In the genomic region with DNA sequence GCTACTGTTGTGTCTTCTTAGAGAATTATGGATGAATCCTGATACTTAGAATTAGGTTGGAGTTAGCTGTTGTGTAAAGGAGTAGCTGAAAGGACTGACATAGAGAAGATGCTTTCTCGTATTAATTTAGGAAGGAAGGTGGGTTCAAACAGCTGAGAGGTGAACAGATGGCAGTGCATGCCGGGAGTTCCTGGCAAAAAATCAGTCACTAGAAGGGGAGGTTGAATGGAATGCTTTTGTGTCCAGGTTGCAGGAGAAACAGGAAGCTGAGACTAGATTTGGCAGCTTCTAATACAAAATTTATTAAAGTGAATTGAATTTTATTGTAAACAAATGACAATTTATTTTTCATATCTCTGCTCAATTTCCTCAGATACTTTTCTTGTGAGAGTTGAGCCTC, we compare ENCODE assay signal across 24 cellular contexts.
DNase-seq lines count a peak whose midpoint lies in the region; ATAC-seq, FAIRE-seq and TF ChIP-seq lines count a peak whose summit lies in the region.
"Had no signal": no experiment of that assay in that cellular context is flagged by ENCODE, and none has a peak within 500 bp of the region (broad histone marks: within the 10 kb centered on the region; RNA-seq: fewer than 3 reads in every experiment).

No MANE protein-coding gene starts in this region.

- H3K36me3 ChIP-seq in OCI-LY1 (ENCODE audit: insufficient read depth, low read length) (no peaks in the 10 kb centered on the region), endothelial cell of umbilical vein (ENCODE audit: control insufficient read depth in 2 of 2, extremely low read depth in 1 of 2, insufficient read depth in 2 of 2, low read length in 2 of 2) (no peaks in the 10 kb centered on the region)
- H3K36me3 ChIP-seq: ascending aorta, pancreas had no signal

- H3F3A ChIP-seq in OCI-LY1 (ENCODE audit: insufficient read depth, low read length), result no peaks in the 10 kb centered on the region

- no peak overlapping the region for H3K4me3 ChIP-seq in OCI-LY1 (ENCODE audit: low read depth, low read length, poor library complexity, severe bottlenecking)
- no peak overlapping the region for H3K4me3 ChIP-seq in endothelial cell of umbilical vein (replicated peaks in 1 of 3; ENCODE audit: insufficient read depth in 1 of 3, low read depth in 1 of 3, low read length in 3 of 3)
- H3K4me3 ChIP-seq: ascending aorta, mucosa of descending colon, pancreas, skin epidermis had no signal

- H3K4me1 Mint-ChIP-seq in Calu3 (ENCODE audit: low read depth, unreplicated experiment), result peaks cover 62% of the 10 kb centered on the region
- peaks cover 63% of the 10 kb centered on the region for H3K4me1 Mint-ChIP-seq in osteocyte (ENCODE audit: unreplicated experiment)
- peaks cover 62% of the 10 kb centered on the region for H3K4me1 Mint-ChIP-seq in activated CD8-positive, alpha-beta T cell treated with anti-CD3 and anti-CD28 coated beads for 36 hours (ENCODE audit: low read depth)

- no peak overlapping the region; the same call in 1 of the 2 replicates for H3K9ac ChIP-seq in OCI-LY1 (ENCODE audit: low read length)
- H3K9ac ChIP-seq in endothelial cell of umbilical vein (replicated peaks; ENCODE audit: extremely low read depth, insufficient read depth, low read length), result no peak overlapping the region

- H3K36me3 Mint-ChIP-seq in Calu3 (ENCODE audit: insufficient read depth, unreplicated experiment) (peaks cover 16% of the 10 kb centered on the region), osteocyte (ENCODE audit: unreplicated experiment) (no peaks in the 10 kb centered on the region)
- peaks cover 22% of the 10 kb centered on the region for H3K36me3 Mint-ChIP-seq in activated CD8-positive, alpha-beta T cell treated with anti-CD3 and anti-CD28 coated beads for 36 hours (ENCODE audit: low read depth)

- H3K9me3 Mint-ChIP-seq in Calu3 (ENCODE audit: low read depth, unreplicated experiment), result no peaks in the 10 kb centered on the region
- peaks cover 6% of the 10 kb centered on the region for H3K9me3 Mint-ChIP-seq in osteocyte (ENCODE audit: unreplicated experiment)
- peaks cover 13% of the 10 kb centered on the region for H3K9me3 Mint-ChIP-seq in activated CD8-positive, alpha-beta T cell treated with anti-CD3 and anti-CD28 coated beads for 36 hours

- no peak for TF ChIP-seq CTCF in Calu3 (IDR thresholded peaks at IDR 0.05; ENCODE audit: unreplicated experiment)
- no peak for TF ChIP-seq CTCF in OCI-LY1 (IDR thresholded peaks at IDR 0.05; ENCODE audit: low read length)
- no peak for TF ChIP-seq CTCF in endothelial cell of umbilical vein (IDR thresholded peaks at IDR 0.05; ENCODE audit: extremely low read depth in 1 of 2, insufficient read depth in 1 of 2, low read depth in 1 of 2, low read length in 2 of 2)
- no peak for TF ChIP-seq CTCF in osteocyte (IDR thresholded peaks at IDR 0.05)
- no peak for TF ChIP-seq CTCF in activated CD8-positive, alpha-beta T cell treated with anti-CD3 and anti-CD28 coated beads for 36 hours (IDR thresholded peaks at IDR 0.05)

- dilution Hi-C loops in endothelial cell of umbilical vein (cut with MboI; ENCODE audit: extremely low pct_ligation_motif_present, low sequenced_read_pairs), result no loop called here

- H2AFZ ChIP-seq in OCI-LY1 (ENCODE audit: low read length), result no peak overlapping the region
- H2AFZ ChIP-seq in endothelial cell of umbilical vein (ENCODE audit: low read depth, low read length), result no peak overlapping the region

- no peaks in the 10 kb centered on the region for H3K27me3 ChIP-seq in OCI-LY1 (ENCODE audit: insufficient read depth, low read length)
- H3K27me3 ChIP-seq in endothelial cell of umbilical vein (ENCODE audit: control insufficient read depth in 2 of 2, insufficient read depth in 2 of 2, low read length in 2 of 2), result no peaks in the 10 kb centered on the region
- H3K27me3 ChIP-seq: ascending aorta, pancreas had no signal

- no peaks in the 10 kb centered on the region for H4K20me1 ChIP-seq in OCI-LY1 (ENCODE audit: insufficient read depth, low read length)
- no peaks in the 10 kb centered on the region for H4K20me1 ChIP-seq in endothelial cell of umbilical vein (replicated peaks; ENCODE audit: control insufficient read depth, extremely low read depth, insufficient read depth, low read length)

- H3K27ac Mint-ChIP-seq in Calu3 (ENCODE audit: unreplicated experiment) (peak overlapping the region; percentile 33), osteocyte (ENCODE audit: unreplicated experiment) (peak overlapping the region; percentile 95)
- H3K27ac Mint-ChIP-seq in activated CD8-positive, alpha-beta T cell treated with anti-CD3 and anti-CD28 coated beads for 36 hours, result no peak overlapping the region
- H3K27ac Mint-ChIP-seq: activated CD4-positive, alpha-beta T cell treated with anti-CD3 and anti-CD28 coated beads, Interleukin-2, amount 10 ng/mL, durations not matched to agents 7 days and 5 days had no signal

- no peak overlapping the region for H3K4me3 Mint-ChIP-seq in Calu3 (ENCODE audit: low read depth, unreplicated experiment)
- H3K4me3 Mint-ChIP-seq in osteocyte (ENCODE audit: unreplicated experiment), result no peak overlapping the region
- no peak overlapping the region for H3K4me3 Mint-ChIP-seq in activated CD8-positive, alpha-beta T cell treated with anti-CD3 and anti-CD28 coated beads for 36 hours
- H3K4me3 Mint-ChIP-seq: activated CD4-positive, alpha-beta T cell treated with anti-CD3 and anti-CD28 coated beads, Interleukin-2, amount 10 ng/mL, durations not matched to agents 7 days and 5 days had no signal

- H3K9me1 ChIP-seq in endothelial cell of umbilical vein (replicated peaks; ENCODE audit: control insufficient read depth, extremely low read depth, insufficient read depth, low read length), result no peaks in the 10 kb centered on the region

- intact Hi-C loops in Calu3 (cut with micrococcal nuclease; ENCODE audit: unreplicated experiment), result loop anchor here (5.0 to 10.0 kb wide), 3 partner anchors 148 to 490 kb away; no protein-coding TSS in a partner anchor
- intact Hi-C loops in endothelial cell of umbilical vein (cut with micrococcal nuclease), result no loop called here
- intact Hi-C loops in activated CD8-positive, alpha-beta T cell treated with anti-CD3 and anti-CD28 coated beads for 36 hours (cut with micrococcal nuclease), result no loop called here

- H3K4me2 ChIP-seq in OCI-LY1 (ENCODE audit: low read length), result peak overlapping the region; percentile 22; the same call in 1 of the 2 replicates
- H3K4me2 ChIP-seq in endothelial cell of umbilical vein (ENCODE audit: insufficient read depth, low read length), result no peak overlapping the region

- H3K79me2 ChIP-seq in OCI-LY1 (ENCODE audit: insufficient read depth, low read length) (no peaks in the 10 kb centered on the region), endothelial cell of umbilical vein (ENCODE audit: control insufficient read depth, insufficient read depth, low read length) (no peaks in the 10 kb centered on the region)

- FAIRE-seq in endothelial cell of umbilical vein (lab: Jason Lieb, UNC), result no peak
- FAIRE-seq: pancreas had no signal

- H3K4me1 ChIP-seq in OCI-LY1 (ENCODE audit: insufficient read depth, low read length, severe bottlenecking) (peaks cover 24% of the 10 kb centered on the region), endothelial cell of umbilical vein (ENCODE audit: control insufficient read depth, extremely low read depth, insufficient read depth, low read length) (no peaks in the 10 kb centered on the region)

- no TSS peak for BruUV-seq in Calu3 (replicated peaks; lab: Mats Ljungman, UMichigan)
- no TSS peak for BruUV-seq in endothelial cell of umbilical vein (replicated peaks; lab: Mats Ljungman, UMichigan)

- TF ChIP-seq POLR2A in endothelial cell of umbilical vein (IDR thresholded peaks at IDR 0.05; ENCODE audit: low read depth, low read length), result no peak

- ATAC-seq in activated CD8-positive, alpha-beta T cell treated with anti-CD3 and anti-CD28 coated beads for 36 hours, result no peak
- no peak for ATAC-seq in HG03469 (IDR thresholded peaks at IDR 0.05; ENCODE audit: unreplicated experiment)
- ATAC-seq: left colon, mucosa of descending colon had no signal

- H3K27ac ChIP-seq in OCI-LY1 (ENCODE audit: low read depth, low read length, poor library complexity, severe bottlenecking) (peak overlapping the region; percentile 4), endothelial cell of umbilical vein (ENCODE audit: insufficient read depth, low read depth, low read length) (no peak overlapping the region)
- H3K27ac ChIP-seq: ascending aorta, epithelial cell of prostate had no signal

- CTCF ChIA-PET in Calu3 (lab: Charles Lee) (interaction anchor here (0.7 to 1.5 kb wide), 3 partner anchors 14 to 713 kb away, joined by 3 to 15 read pairs (median 5); no protein-coding TSS in a partner anchor), endothelial cell of umbilical vein (lab: Charles Lee) (interaction anchor here (0.9 to 1.7 kb wide), 8 partner anchors 9 to 692 kb away, joined by 3 to 4 read pairs (median 4); no protein-coding TSS in a partner anchor)
- CTCF ChIA-PET in activated CD8-positive, alpha-beta T cell treated with anti-CD3 and anti-CD28 coated beads for 36 hours (lab: Charles Lee), result interaction anchor here (0.6 to 1.5 kb wide), 5 partner anchors 9 to 692 kb away, joined by 3 to 5 read pairs (median 3); no protein-coding TSS in a partner anchor

- H3K27me3 Mint-ChIP-seq in Calu3 (ENCODE audit: unreplicated experiment) (no peaks in the 10 kb centered on the region), osteocyte (ENCODE audit: unreplicated experiment) (no peaks in the 10 kb centered on the region)
- no peaks in the 10 kb centered on the region for H3K27me3 Mint-ChIP-seq in activated CD8-positive, alpha-beta T cell treated with anti-CD3 and anti-CD28 coated beads for 36 hours
- H3K27me3 Mint-ChIP-seq: activated CD4-positive, alpha-beta T cell treated with anti-CD3 and anti-CD28 coated beads, Interleukin-2, amount 10 ng/mL, durations not matched to agents 7 days and 5 days had no signal

- DNase-seq in Calu3 (no peak), endothelial cell of umbilical vein (ENCODE audit: low read depth, low spot score) (peak; percentile 33), osteocyte (ENCODE audit: extremely low spot score, unreplicated experiment) (no peak), NCI-H1092 treated with DMSO at 0.1 percent for 48 hours (lab: John Stamatoyannopoulos, UW) (no peak)
- DNase-seq in activated CD8-positive, alpha-beta T cell treated with anti-CD3 and anti-CD28 coated beads for 36 hours, result no peak
- DNase-seq: activated CD4-positive, alpha-beta T cell treated with anti-CD3 and anti-CD28 coated beads, Interleukin-2, amount 10 ng/mL, durations not matched to agents 7 days and 5 days; activated naive CD4-positive, alpha-beta T cell; activated T-cell treated with anti-CD3 and anti-CD28 coated beads for 4 hours; AML-193; foreskin melanocyte; GDM1; left colon; mucosa of descending colon; NCI-H1436 treated with DMSO at 0.1 percent for 48 hours; NCI-H2227 treated with DMSO at 0.1 percent for 48 hours; NK-92 treated with Interleukin-12 subunit alpha and Interleukin-12 subunit beta, amount 100 ng/mL, for 24 hours; pancreas; RPMI8226; stimulated activated CD4-positive, alpha-beta T cell treated with anti-CD3 and anti-CD28 coated beads, Interleukin-4, amount 100 ng/mL, for 4 hours had no signal

- H3K9me2 ChIP-seq in OCI-LY1 (ENCODE audit: low read depth, low read length), result no peaks in the 10 kb centered on the region

- H3K9me3 ChIP-seq in OCI-LY1 (ENCODE audit: low read length) (no peaks in the 10 kb centered on the region), endothelial cell of umbilical vein (replicated peaks; ENCODE audit: control insufficient read depth, insufficient read depth, low read length) (no peaks in the 10 kb centered on the region)
- H3K9me3 ChIP-seq: ascending aorta, mucosa of descending colon, pancreas had no signal

- POLR2A ChIA-PET in endothelial cell of umbilical vein (lab: Charles Lee), result no interaction called here
- POLR2A ChIA-PET in activated CD8-positive, alpha-beta T cell treated with anti-CD3 and anti-CD28 coated beads for 36 hours (lab: Charles Lee), result interaction anchor here (1.0 to 1.2 kb wide), 2 partner anchors 9 to 63 kb away, joined by 3 to 4 read pairs; no protein-coding TSS in a partner anchor
